Comparison of ENCODE assay signal across 15 cellular contexts in genomic region chr1:243730499-243731150, GRCh38.
DNase-seq lines count a peak whose midpoint lies in the region; ATAC-seq and TF ChIP-seq lines count a peak whose summit lies in the region.
"Had no signal": no experiment of that assay in that cellular context is flagged by ENCODE, and none has a peak within 500 bp of the region (broad histone marks: within the 10 kb centered on the region; RNA-seq: fewer than 3 reads in every experiment).

No MANE protein-coding gene starts in this region.

- H3K9me3 Mint-ChIP-seq in activated CD4-positive, alpha-beta memory T cell treated with anti-CD3 and anti-CD28 coated beads, Interleukin-2, amount 10 ng/mL, durations not matched to agents 7 days and 5 days = no peaks in the 10 kb centered on the region
- H3K9me3 Mint-ChIP-seq: activated naive CD4-positive, alpha-beta T cell treated with anti-CD3 and anti-CD28 coated beads, Interleukin-2, amount 50 U/mL, for 24 hours had no signal

- H3K4me1 Mint-ChIP-seq in activated CD4-positive, alpha-beta memory T cell treated with anti-CD3 and anti-CD28 coated beads, Interleukin-2, amount 10 ng/mL, durations not matched to agents 7 days and 5 days = peaks cover 23% of the 10 kb centered on the region

- POLR2A ChIA-PET in activated CD4-positive, alpha-beta memory T cell treated with anti-CD3 and anti-CD28 coated beads, Interleukin-2, amount 10 ng/mL, durations not matched to agents 7 days and 5 days (lab: Charles Lee) = no interaction called here

- H3K27ac Mint-ChIP-seq in activated CD4-positive, alpha-beta memory T cell treated with anti-CD3 and anti-CD28 coated beads, Interleukin-2, amount 10 ng/mL, durations not matched to agents 7 days and 5 days = no peak overlapping the region
- H3K27ac Mint-ChIP-seq: activated naive CD4-positive, alpha-beta T cell treated with anti-CD3 and anti-CD28 coated beads, Interleukin-2, amount 50 U/mL, for 24 hours had no signal

- CTCF ChIA-PET in activated CD4-positive, alpha-beta memory T cell treated with anti-CD3 and anti-CD28 coated beads, Interleukin-2, amount 10 ng/mL, durations not matched to agents 7 days and 5 days (lab: Charles Lee) = no interaction called here

- peaks cover 33% of the 10 kb centered on the region for H3K4me1 ChIP-seq in lower lobe of right lung

- peaks cover 12% of the 10 kb centered on the region for H3K36me3 Mint-ChIP-seq in activated CD4-positive, alpha-beta memory T cell treated with anti-CD3 and anti-CD28 coated beads, Interleukin-2, amount 10 ng/mL, durations not matched to agents 7 days and 5 days (ENCODE audit: low read depth)

- ATAC-seq in lower lobe of right lung = peak; percentile 37 to 60
- no peak for ATAC-seq in GM21381 (IDR thresholded peaks at IDR 0.05; ENCODE audit: unreplicated experiment)
- ATAC-seq: A549 had no signal

- DNase-seq in AML-193 (lab: John Stamatoyannopoulos, UW) (peak; percentile 62 to 66), NCI-H2029 treated with DMSO at 0.1 percent for 48 hours (lab: John Stamatoyannopoulos, UW) (peak; percentile 34), caudate nucleus (lab: John Stamatoyannopoulos, UW) (peak in 14 of 61 donors; percentile 7 to 52 (median 22)), lower lobe of right lung (peak; percentile 55), GM10266 (ENCODE audit: extremely low spot score) (no peak), cerebellar cortex (ENCODE audit: low spot score) (no peak)
- no peak for DNase-seq in activated CD4-positive, alpha-beta memory T cell treated with anti-CD3 and anti-CD28 coated beads, Interleukin-2, amount 10 ng/mL, durations not matched to agents 7 days and 5 days
- DNase-seq: DMS79, MM.1S, SW 1271, thyroid gland had no signal

- TF ChIP-seq CTCF in lower lobe of right lung (IDR thresholded peaks at IDR 0.05) (no peak), GM10266 (IDR thresholded peaks at IDR 0.05; ENCODE audit: control insufficient read depth, insufficient read depth, low read depth, missing control alignments) (no peak)

- no peaks in the 10 kb centered on the region for H3K27me3 ChIP-seq in lower lobe of right lung (ENCODE audit: low read depth)
- H3K27me3 ChIP-seq: gastrocnemius medialis, thyroid gland had no signal

- H3K27ac ChIP-seq in caudate nucleus (ENCODE audit: low read depth, low read length) = peak overlapping the region; percentile 81
- peak overlapping the region; percentile 47 for H3K27ac ChIP-seq in lower lobe of right lung
- H3K27ac ChIP-seq: A549, gastrocnemius medialis, thyroid gland had no signal

- H3K9me3 ChIP-seq in lower lobe of right lung = no peaks in the 10 kb centered on the region
- H3K9me3 ChIP-seq: A549, gastrocnemius medialis, thyroid gland had no signal

- no peaks in the 10 kb centered on the region for H3K36me3 ChIP-seq in lower lobe of right lung
- H3K36me3 ChIP-seq: gastrocnemius medialis, thyroid gland had no signal

- intact Hi-C loops in lower lobe of right lung (cut with DNase I) = no loop called here

- no peak overlapping the region for H3K4me3 Mint-ChIP-seq in activated CD4-positive, alpha-beta memory T cell treated with anti-CD3 and anti-CD28 coated beads, Interleukin-2, amount 10 ng/mL, durations not matched to agents 7 days and 5 days
- H3K4me3 Mint-ChIP-seq: activated naive CD4-positive, alpha-beta T cell treated with anti-CD3 and anti-CD28 coated beads, Interleukin-2, amount 50 U/mL, for 24 hours had no signal

- no peak overlapping the region for H3K4me3 ChIP-seq in lower lobe of right lung
- H3K4me3 ChIP-seq: A549, gastrocnemius medialis, thyroid gland had no signal

- H3K27me3 Mint-ChIP-seq in activated CD4-positive, alpha-beta memory T cell treated with anti-CD3 and anti-CD28 coated beads, Interleukin-2, amount 10 ng/mL, durations not matched to agents 7 days and 5 days = no peaks in the 10 kb centered on the region
- H3K27me3 Mint-ChIP-seq: activated naive CD4-positive, alpha-beta T cell treated with anti-CD3 and anti-CD28 coated beads, Interleukin-2, amount 50 U/mL, for 24 hours had no signal

Comparison
In these comparisons a context has a peak if more than half of its experiments do, and no peak if none do; other contexts are left out.
1. DNase-seq: peak in AML-193 (2 of 2), NCI-H2029 treated with DMSO at 0.1 percent for 48 hours (single experiment) and lower lobe of right lung (single experiment); none in GM10266 (single experiment), activated CD4-positive, alpha-beta memory T cell treated with anti-CD3 and anti-CD28 coated beads, Interleukin-2, amount 10 ng/mL, durations not matched to agents 7 days and 5 days (single experiment) and cerebellar cortex (single experiment).